16 cellular contexts compared by ENCODE assay signal in genomic region chr11:19498986-19499669, GRCh38.
A peak's percentile ranks its signal among the peaks of the same experiment; 100 is the strongest.
DNase-seq lines count a peak whose midpoint lies in the region; ATAC-seq and TF ChIP-seq lines count a peak whose summit lies in the region.
"Had no signal": no experiment of that assay in that cellular context is flagged by ENCODE, and none has a peak within 500 bp of the region (broad histone marks: within the 10 kb centered on the region; RNA-seq: fewer than 3 reads in every experiment).

No MANE protein-coding gene starts in this region.

- H3K36me3 ChIP-seq in brain microvascular endothelial cell (replicated peaks) = no peaks in the 10 kb centered on the region
- no peaks in the 10 kb centered on the region for H3K36me3 ChIP-seq in mesenchymal stem cell (ENCODE audit: control insufficient read depth in 1 of 2, insufficient read depth in 2 of 2, low read depth in 1 of 2, low read length in 2 of 2)
- no peaks in the 10 kb centered on the region for H3K36me3 ChIP-seq in OCI-LY7 (ENCODE audit: insufficient read depth, low read length)
- no peaks in the 10 kb centered on the region for H3K36me3 ChIP-seq in PC-3 (ENCODE audit: low read depth, low read length)
- H3K36me3 ChIP-seq: cardiac muscle cell, HAP-1, sigmoid colon, suprapubic skin had no signal

- peak; percentile 58 for DNase-seq in ELF-1 (ENCODE audit: low read depth, low spot score)
- DNase-seq in NCI-H1436 (lab: John Stamatoyannopoulos, UW) = peak; percentile 81
- peak; percentile 21 for DNase-seq in brain microvascular endothelial cell
- peak; percentile 19 for DNase-seq in mesenchymal stem cell
- DNase-seq in OCI-LY7 (ENCODE audit: low spot score) = no peak
- DNase-seq in PC-3 = no peak
- DNase-seq: activated CD4-positive, alpha-beta memory T cell treated with anti-CD3 and anti-CD28 coated beads, Interleukin-2, amount 10 ng/mL, durations not matched to agents 7 days and 5 days; activated gamma-delta T cell; COR-L47; RPMI8226; sigmoid colon had no signal

- CTCF ChIA-PET in OCI-LY7 (lab: Charles Lee; ENCODE audit: unreplicated experiment) (no interaction called here), PC-3 (lab: Charles Lee) (no interaction called here)

- H3K14ac ChIP-seq in mesenchymal stem cell (ENCODE audit: low read length in 2 of 2) = no peak overlapping the region

- no peak overlapping the region for H2BK5ac ChIP-seq in mesenchymal stem cell (ENCODE audit: low read depth, low read length, poor library complexity, severe bottlenecking)

- no peaks in the 10 kb centered on the region for H3K9me2 ChIP-seq in OCI-LY7 (ENCODE audit: insufficient read depth, low read length)
- no peaks in the 10 kb centered on the region for H3K9me2 ChIP-seq in PC-3 (replicated peaks; ENCODE audit: low read length)

- H3K9ac ChIP-seq in mesenchymal stem cell (ENCODE audit: low read length) (peak overlapping the region; percentile 37), PC-3 (ENCODE audit: low read length) (no peak overlapping the region)

- in situ Hi-C loops in brain microvascular endothelial cell (cut with HindIII; ENCODE audit: low pct_ligation_motif_present, low sequenced_read_pairs) = no loop called here

- no peak overlapping the region for H3K27ac ChIP-seq in brain microvascular endothelial cell
- H3K27ac ChIP-seq in mesenchymal stem cell (ENCODE audit: low read length, poor library complexity, severe bottlenecking) = no peak overlapping the region
- H3K27ac ChIP-seq in OCI-LY7 (ENCODE audit: low read depth, low read length, poor library complexity, severe bottlenecking) = no peak overlapping the region
- no peak overlapping the region for H3K27ac ChIP-seq in PC-3 (ENCODE audit: low read length)
- H3K27ac ChIP-seq: cardiac muscle cell, sigmoid colon, suprapubic skin had no signal

- no peaks in the 10 kb centered on the region for H3K79me1 ChIP-seq in mesenchymal stem cell (replicated peaks; ENCODE audit: low read length, poor library complexity, severe bottlenecking)

- ATAC-seq in GM18867 (IDR thresholded peaks at IDR 0.05; ENCODE audit: unreplicated experiment) = no peak
- no peak for ATAC-seq in GM18873 (IDR thresholded peaks at IDR 0.05; ENCODE audit: low FRiP score, unreplicated experiment)
- no peak for ATAC-seq in PC-3

- H3K18ac ChIP-seq in mesenchymal stem cell (ENCODE audit: low read depth in 1 of 2, low read length in 2 of 2) = no peak overlapping the region

- H3K4me3 ChIP-seq in brain microvascular endothelial cell (ENCODE audit: low read depth, low read length) = no peak overlapping the region
- H3K4me3 ChIP-seq in mesenchymal stem cell (ENCODE audit: insufficient read depth in 1 of 2, low read depth in 1 of 2, low read length in 2 of 2) = no peak overlapping the region
- no peak overlapping the region for H3K4me3 ChIP-seq in OCI-LY7 (ENCODE audit: low read depth, low read length, poor library complexity, severe bottlenecking)
- no peak overlapping the region for H3K4me3 ChIP-seq in PC-3 (ENCODE audit: low read length)
- H3K4me3 ChIP-seq: cardiac muscle cell, HAP-1, sigmoid colon, suprapubic skin had no signal

- no peaks in the 10 kb centered on the region for H3F3A ChIP-seq in PC-3 (ENCODE audit: low read length, unreplicated experiment)

- no peak overlapping the region for H2BK120ac ChIP-seq in mesenchymal stem cell (ENCODE audit: low read depth, low read length)

- intact Hi-C loops in OCI-LY7 (cut with micrococcal nuclease; ENCODE audit: unreplicated experiment) = no loop called here
- intact Hi-C loops in PC-3 (cut with micrococcal nuclease) = no loop called here

- H4K91ac ChIP-seq in mesenchymal stem cell (ENCODE audit: low read length) = no peak overlapping the region

- BruUV-seq in OCI-LY7 (replicated peaks; lab: Mats Ljungman, UMichigan) (no TSS peak), PC-3 (replicated peaks; lab: Mats Ljungman, UMichigan) (no TSS peak)

- H3K79me2 ChIP-seq in OCI-LY7 (ENCODE audit: insufficient read depth, low read depth, low read length) (no peaks in the 10 kb centered on the region), PC-3 (ENCODE audit: low read length) (no peaks in the 10 kb centered on the region)

- no peaks in the 10 kb centered on the region for H3K27me3 ChIP-seq in brain microvascular endothelial cell (replicated peaks)
- peaks cover 0 to 7% of the 10 kb centered on the region in 2 experiments for H3K27me3 ChIP-seq in mesenchymal stem cell (ENCODE audit: control insufficient read depth in 1 of 2, insufficient read depth in 1 of 2, low read length in 2 of 2)
- peaks cover 36% of the 10 kb centered on the region for H3K27me3 ChIP-seq in PC-3 (ENCODE audit: low read length)
- H3K27me3 ChIP-seq: cardiac muscle cell, sigmoid colon, suprapubic skin had no signal

- H2AK5ac ChIP-seq in mesenchymal stem cell (ENCODE audit: low read length, severe bottlenecking) = no peak overlapping the region

- H3K4me1 ChIP-seq in mesenchymal stem cell (ENCODE audit: control insufficient read depth, insufficient read depth, low read depth, low read length) (no peaks in the 10 kb centered on the region), OCI-LY7 (ENCODE audit: insufficient read depth, low read length, poor library complexity, severe bottlenecking) (peaks cover under 1% of the 10 kb centered on the region), PC-3 (ENCODE audit: insufficient read depth, low read length) (no peaks in the 10 kb centered on the region)
- H3K4me1 ChIP-seq: HAP-1, suprapubic skin had no signal

- H3K4ac ChIP-seq in mesenchymal stem cell (ENCODE audit: low read depth in 1 of 2, low read length in 2 of 2) = no peak overlapping the region

- TF ChIP-seq CTCF in brain microvascular endothelial cell (IDR thresholded peaks at IDR 0.05; ENCODE audit: low read depth, low read length, missing control alignments) (no peak), OCI-LY7 (conservative IDR thresholded peaks at IDR 0.05; ENCODE audit: low read length) (no peak), PC-3 (conservative IDR thresholded peaks at IDR 0.05; ENCODE audit: low read depth, low read length) (no peak)

- peak overlapping the region; percentile 17 for H3K4me2 ChIP-seq in mesenchymal stem cell (ENCODE audit: low read length, poor library complexity, severe bottlenecking)
- no peak overlapping the region for H3K4me2 ChIP-seq in OCI-LY7 (ENCODE audit: low read length)
- no peak overlapping the region for H3K4me2 ChIP-seq in PC-3 (ENCODE audit: low read length)

- H3K9me3 ChIP-seq in mesenchymal stem cell (ENCODE audit: control insufficient read depth, low read length) (peaks cover 5% of the 10 kb centered on the region), OCI-LY7 (ENCODE audit: low read length) (no peaks in the 10 kb centered on the region), PC-3 (ENCODE audit: low read length) (no peaks in the 10 kb centered on the region)
- H3K9me3 ChIP-seq: HAP-1, suprapubic skin had no signal

- H2AFZ ChIP-seq in mesenchymal stem cell (ENCODE audit: low read depth, low read length) = no peak overlapping the region
- no peak overlapping the region for H2AFZ ChIP-seq in OCI-LY7 (ENCODE audit: low read length)
- H2AFZ ChIP-seq in PC-3 (ENCODE audit: low read length) = no peak overlapping the region

- H4K8ac ChIP-seq in mesenchymal stem cell (ENCODE audit: low read length) = no peak overlapping the region

- H2BK12ac ChIP-seq in mesenchymal stem cell (ENCODE audit: low read length in 2 of 2) = no peak overlapping the region

- H2BK15ac ChIP-seq in mesenchymal stem cell (ENCODE audit: low read depth, poor library complexity, severe bottlenecking) = no peak overlapping the region

- POLR2A ChIA-PET in OCI-LY7 (lab: Charles Lee) = no interaction called here
- POLR2A ChIA-PET in PC-3 (lab: Charles Lee; ENCODE audit: unreplicated experiment) = no interaction called here

- WGBS in mesenchymal stem cell = 63% methylated on average over 5 of the region's 5 CpGs

- H4K20me1 ChIP-seq in OCI-LY7 (ENCODE audit: insufficient read depth, low read length) (no peaks in the 10 kb centered on the region), PC-3 (ENCODE audit: low read length) (no peaks in the 10 kb centered on the region)

- H3K23ac ChIP-seq in mesenchymal stem cell (ENCODE audit: low read length in 2 of 2) = no peak overlapping the region

Comparison
In these comparisons a context has a peak if more than half of its experiments do, and no peak if none do; other contexts are left out.
1. DNase-seq: peak in ELF-1 (single experiment), NCI-H1436 (single experiment), brain microvascular endothelial cell (single experiment) and mesenchymal stem cell (single experiment); none in OCI-LY7 (single experiment) and PC-3 (single experiment).